ENCODE assay signal across 24 cellular contexts in genomic region chr9:132125361-132125760, GRCh38.
"Had no signal": no experiment of that assay in that cellular context is flagged by ENCODE, and none has a peak within 500 bp of the region (broad histone marks: within the 10 kb centered on the region; RNA-seq: fewer than 3 reads in every experiment).

No MANE protein-coding gene starts in this region.

- H3K9me3 Mint-ChIP-seq: activated CD4-positive, alpha-beta memory T cell treated with anti-CD3 and anti-CD28 coated beads, Interleukin-2, amount 10 ng/mL, durations not matched to agents 7 days and 5 days; activated CD4-positive, alpha-beta T cell treated with anti-CD3 and anti-CD28 coated beads, Interleukin-2, amount 10 ng/mL, durations not matched to agents 7 days and 5 days; activated T-cell treated with anti-CD3 and anti-CD28 coated beads, Interleukin-2, amount 50 U/mL, for 24 hours; activated T-helper 17 cell treated with anti-CD3 and anti-CD28 coated beads, Interleukin-2, amount 50 U/mL, for 72 hours; nephron; stimulated activated naive B cell treated with anti-CD40 and anti-IgM and Interleukin-4, amounts not matched to agents 10 μg/mL and 1 μg/mL and 100 μg/mL, for 72 hours had no signal

- H3K4me1 ChIP-seq: heart left ventricle, suprapubic skin, tibial artery had no signal

- H3K4me3 Mint-ChIP-seq: activated CD4-positive, alpha-beta T cell treated with anti-CD3 and anti-CD28 coated beads, Interleukin-2, amount 10 ng/mL, durations not matched to agents 7 days and 5 days; nephron; stimulated activated naive B cell treated with anti-CD40 and anti-IgM and Interleukin-4, amounts not matched to agents 10 μg/mL and 1 μg/mL and 100 μg/mL, for 72 hours had no signal

- H3K27ac ChIP-seq: brain microvascular endothelial cell, heart left ventricle, suprapubic skin, tibial artery, upper lobe of right lung had no signal

- H3K36me3 Mint-ChIP-seq: stimulated activated naive B cell treated with anti-CD40 and anti-IgM and Interleukin-4, amounts not matched to agents 10 μg/mL and 1 μg/mL and 100 μg/mL, for 72 hours had no signal

- H3K36me3 ChIP-seq: brain microvascular endothelial cell, heart left ventricle, suprapubic skin, tibial artery, upper lobe of right lung had no signal

- DNase-seq: activated CD4-positive, alpha-beta memory T cell treated with anti-CD3 and anti-CD28 coated beads, Interleukin-2, amount 10 ng/mL, durations not matched to agents 7 days and 5 days; activated CD4-positive, alpha-beta T cell treated with anti-CD3 and anti-CD28 coated beads for 1 hour; activated CD4-positive, alpha-beta T cell treated with anti-CD3 and anti-CD28 coated beads, Interleukin-2, amount 10 ng/mL, durations not matched to agents 7 days and 5 days; activated CD8-positive, alpha-beta memory T cell treated with anti-CD3 and anti-CD28 coated beads, Interleukin-2, amount 50 U/mL, for 48 hours; activated gamma-delta T cell treated with Interleukin-2 at 50 U/mL for 16 hours; activated naive CD4-positive, alpha-beta T cell treated with anti-CD3 and anti-CD28 coated beads, Interleukin-2, amount 50 U/mL, for 16 hours; activated T-cell treated with anti-CD3 and anti-CD28 coated beads, Interleukin-2, amount 50 U/mL, for 24 hours; amniotic stem cell; brain microvascular endothelial cell; foreskin fibroblast; heart left ventricle; hypothalamus; kidney; left colon; mammary epithelial cell; right cardiac atrium; stimulated activated CD4-positive, alpha-beta T cell treated with anti-CD3 and anti-CD28 coated beads, Interleukin-2, amount 100 ng/mL, for 24 hours; stimulated activated naive B cell treated with anti-CD40 and anti-IgM and Interleukin-4, amounts not matched to agents 10 μg/mL and 1 μg/mL and 100 μg/mL, for 72 hours; tibial artery; upper lobe of right lung had no signal

- H3K27ac Mint-ChIP-seq: activated CD4-positive, alpha-beta memory T cell treated with anti-CD3 and anti-CD28 coated beads, Interleukin-2, amount 10 ng/mL, durations not matched to agents 7 days and 5 days; activated CD4-positive, alpha-beta T cell treated with anti-CD3 and anti-CD28 coated beads, Interleukin-2, amount 10 ng/mL, durations not matched to agents 7 days and 5 days; nephron; stimulated activated naive B cell treated with anti-CD40 and anti-IgM and Interleukin-4, amounts not matched to agents 10 μg/mL and 1 μg/mL and 100 μg/mL, for 72 hours had no signal

- H3K4me1 Mint-ChIP-seq: nephron had no signal

- H3K4me3 ChIP-seq: heart left ventricle, suprapubic skin, tibial artery, upper lobe of right lung had no signal

- ATAC-seq: esophagus mucosa; heart left ventricle; left colon; right cardiac atrium; stimulated activated naive B cell treated with anti-CD40 and anti-IgM and Interleukin-4, amounts not matched to agents 10 μg/mL and 1 μg/mL and 100 μg/mL, for 72 hours had no signal
